In the genomic region with DNA sequence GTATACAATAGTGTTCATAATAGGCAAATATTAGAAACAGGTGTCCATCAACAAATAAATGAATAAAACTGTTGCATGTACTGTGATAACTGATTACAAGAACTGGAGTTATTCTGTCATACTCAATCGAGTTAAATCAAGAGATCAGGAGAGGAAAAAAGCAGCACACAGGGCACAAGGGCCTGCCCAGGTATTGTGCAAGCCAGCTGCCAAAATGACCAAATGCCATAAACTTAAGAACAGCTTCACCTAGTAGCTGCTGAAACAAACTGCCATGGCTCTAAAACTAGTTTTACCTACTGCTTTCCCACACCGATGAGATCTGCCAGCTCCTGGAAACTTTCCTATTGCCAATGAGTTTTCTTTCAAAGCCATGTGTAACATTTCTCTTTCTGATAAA, we compare ENCODE assay signal across 2 cellular contexts.
A peak's percentile ranks its signal among the peaks of the same experiment; 100 is the strongest.
TF ChIP-seq lines count a peak whose summit lies in the region.

No MANE protein-coding gene starts in this region.

TF ChIP-seq in GM23338, 12 proteins besides CTCF, POLR2A, EP300 and RAD21 (continued from another document):
- TF ChIP-seq, protein P1, sequence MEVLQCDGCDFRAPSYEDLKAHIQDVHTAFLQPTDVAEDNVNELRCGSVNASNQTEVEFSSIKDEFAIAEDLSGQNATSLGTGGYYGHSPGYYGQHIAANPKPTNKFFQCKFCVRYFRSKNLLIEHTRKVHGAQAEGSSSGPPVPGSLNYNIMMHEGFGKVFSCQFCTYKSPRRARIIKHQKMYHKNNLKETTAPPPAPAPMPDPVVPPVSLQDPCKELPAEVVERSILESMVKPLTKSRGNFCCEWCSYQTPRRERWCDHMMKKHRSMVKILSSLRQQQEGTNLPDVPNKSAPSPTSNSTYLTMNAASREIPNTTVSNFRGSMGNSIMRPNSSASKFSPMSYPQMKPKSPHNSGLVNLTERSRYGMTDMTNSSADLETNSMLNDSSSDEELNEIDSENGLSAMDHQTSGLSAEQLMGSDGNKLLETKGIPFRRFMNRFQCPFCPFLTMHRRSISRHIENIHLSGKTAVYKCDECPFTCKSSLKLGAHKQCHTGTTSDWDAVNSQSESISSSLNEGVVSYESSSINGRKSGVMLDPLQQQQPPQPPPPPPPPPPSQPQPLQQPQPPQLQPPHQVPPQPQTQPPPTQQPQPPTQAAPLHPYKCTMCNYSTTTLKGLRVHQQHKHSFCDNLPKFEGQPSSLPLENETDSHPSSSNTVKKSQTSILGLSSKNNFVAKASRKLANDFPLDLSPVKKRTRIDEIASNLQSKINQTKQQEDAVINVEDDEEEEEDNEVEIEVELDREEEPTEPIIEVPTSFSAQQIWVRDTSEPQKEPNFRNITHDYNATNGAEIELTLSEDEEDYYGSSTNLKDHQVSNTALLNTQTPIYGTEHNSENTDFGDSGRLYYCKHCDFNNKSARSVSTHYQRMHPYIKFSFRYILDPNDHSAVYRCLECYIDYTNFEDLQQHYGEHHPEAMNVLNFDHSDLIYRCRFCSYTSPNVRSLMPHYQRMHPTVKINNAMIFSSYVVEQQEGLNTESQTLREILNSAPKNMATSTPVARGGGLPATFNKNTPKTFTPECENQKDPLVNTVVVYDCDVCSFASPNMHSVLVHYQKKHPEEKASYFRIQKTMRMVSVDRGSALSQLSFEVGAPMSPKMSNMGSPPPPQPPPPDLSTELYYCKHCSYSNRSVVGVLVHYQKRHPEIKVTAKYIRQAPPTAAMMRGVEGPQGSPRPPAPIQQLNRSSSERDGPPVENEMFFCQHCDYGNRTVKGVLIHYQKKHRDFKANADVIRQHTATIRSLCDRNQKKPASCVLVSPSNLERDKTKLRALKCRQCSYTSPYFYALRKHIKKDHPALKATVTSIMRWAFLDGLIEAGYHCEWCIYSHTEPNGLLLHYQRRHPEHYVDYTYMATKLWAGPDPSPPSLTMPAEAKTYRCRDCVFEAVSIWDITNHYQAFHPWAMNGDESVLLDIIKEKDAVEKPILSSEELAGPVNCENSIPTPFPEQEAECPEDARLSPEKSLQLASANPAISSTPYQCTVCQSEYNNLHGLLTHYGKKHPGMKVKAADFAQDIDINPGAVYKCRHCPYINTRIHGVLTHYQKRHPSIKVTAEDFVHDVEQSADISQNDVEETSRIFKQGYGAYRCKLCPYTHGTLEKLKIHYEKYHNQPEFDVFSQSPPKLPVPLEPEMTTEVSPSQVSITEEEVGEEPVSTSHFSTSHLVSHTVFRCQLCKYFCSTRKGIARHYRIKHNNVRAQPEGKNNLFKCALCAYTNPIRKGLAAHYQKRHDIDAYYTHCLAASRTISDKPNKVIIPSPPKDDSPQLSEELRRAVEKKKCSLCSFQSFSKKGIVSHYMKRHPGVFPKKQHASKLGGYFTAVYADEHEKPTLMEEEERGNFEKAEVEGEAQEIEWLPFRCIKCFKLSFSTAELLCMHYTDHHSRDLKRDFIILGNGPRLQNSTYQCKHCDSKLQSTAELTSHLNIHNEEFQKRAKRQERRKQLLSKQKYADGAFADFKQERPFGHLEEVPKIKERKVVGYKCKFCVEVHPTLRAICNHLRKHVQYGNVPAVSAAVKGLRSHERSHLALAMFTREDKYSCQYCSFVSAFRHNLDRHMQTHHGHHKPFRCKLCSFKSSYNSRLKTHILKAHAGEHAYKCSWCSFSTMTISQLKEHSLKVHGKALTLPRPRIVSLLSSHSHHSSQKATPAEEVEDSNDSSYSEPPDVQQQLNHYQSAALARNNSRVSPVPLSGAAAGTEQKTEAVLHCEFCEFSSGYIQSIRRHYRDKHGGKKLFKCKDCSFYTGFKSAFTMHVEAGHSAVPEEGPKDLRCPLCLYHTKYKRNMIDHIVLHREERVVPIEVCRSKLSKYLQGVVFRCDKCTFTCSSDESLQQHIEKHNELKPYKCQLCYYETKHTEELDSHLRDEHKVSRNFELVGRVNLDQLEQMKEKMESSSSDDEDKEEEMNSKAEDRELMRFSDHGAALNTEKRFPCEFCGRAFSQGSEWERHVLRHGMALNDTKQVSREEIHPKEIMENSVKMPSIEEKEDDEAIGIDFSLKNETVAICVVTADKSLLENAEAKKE (CRISPR knock-in tag; IDR thresholded peaks at IDR 0.05): no peak
- no peak for TF ChIP-seq POLR2AphosphoS5 (IDR thresholded peaks at IDR 0.05; ENCODE audit: low read depth)

TF ChIP-seq in HepG2, 621 proteins besides CTCF, POLR2A, EP300 and RAD21:
- no peak for TF ChIP-seq ZXDC (CRISPR knock-in tag; IDR thresholded peaks at IDR 0.05)
- TF ChIP-seq YEATS2 (CRISPR knock-in tag; IDR thresholded peaks at IDR 0.05; ENCODE audit: borderline replicate concordance): no peak
- no peak for TF ChIP-seq GMEB1 (CRISPR knock-in tag; IDR thresholded peaks at IDR 0.05; ENCODE audit: borderline replicate concordance)
- peak; percentile 60; the same call in 1 of the 2 replicates for TF ChIP-seq CEBPB (IDR thresholded peaks at IDR 0.05; ENCODE audit: borderline replicate concordance, low read depth, low read length)
